19 cellular contexts compared by ENCODE assay signal in the genomic region with DNA sequence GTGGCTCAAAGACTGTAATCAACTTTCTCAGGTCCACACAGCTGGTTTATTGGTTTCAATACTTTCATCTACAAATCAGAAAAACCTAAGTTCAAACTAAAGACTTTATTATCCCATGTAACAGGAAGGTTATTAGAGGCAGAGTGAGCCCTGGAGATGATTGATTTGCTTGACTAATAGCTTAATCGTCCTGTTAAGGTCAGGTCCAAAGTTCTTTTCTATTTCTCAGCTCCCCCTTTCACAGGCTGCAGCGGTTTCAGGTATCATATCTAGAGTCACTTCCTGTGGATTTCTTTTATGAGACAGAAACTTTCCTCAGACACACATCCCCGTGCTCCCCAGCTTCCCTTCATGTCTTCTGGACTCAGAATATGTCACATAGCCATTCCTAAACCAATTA.
DNase-seq lines count a peak whose midpoint lies in the region; ATAC-seq and TF ChIP-seq lines count a peak whose summit lies in the region.
"Had no signal": no experiment of that assay in that cellular context is flagged by ENCODE, and none has a peak within 500 bp of the region (broad histone marks: within the 10 kb centered on the region; RNA-seq: fewer than 3 reads in every experiment).

No MANE protein-coding gene starts in this region.

- intact Hi-C loops in body of pancreas (cut with DNase I): no loop called here
- intact Hi-C loops in tibial artery (cut with DNase I; ENCODE audit: low total_unique reads): no loop called here

- DNase-seq in HT-29 (ENCODE audit: low spot score): peak; percentile 51
- DNase-seq in body of pancreas: no peak
- DNase-seq in progenitor cell of endocrine pancreas (ENCODE audit: low spot score, unreplicated experiment): no peak
- DNase-seq in DMS 273 treated with DMSO at 0.1 percent for 48 hours (lab: John Stamatoyannopoulos, UW): no peak
- DNase-seq in DMS114 treated with DMSO at 0.1 percent for 48 hours (lab: John Stamatoyannopoulos, UW; ENCODE audit: unreplicated experiment): no peak
- no peak for DNase-seq in tibial artery
- DNase-seq: ACHN; CD4-positive, CD25-positive, alpha-beta regulatory T cell; DMS153; DMS79 treated with DMSO at 0.1 percent for 48 hours; EL; H7; IMR-90; KBM-7 had no signal

- TF ChIP-seq CTCF in body of pancreas (IDR thresholded peaks at IDR 0.05) (no peak), progenitor cell of endocrine pancreas (IDR thresholded peaks at IDR 0.05; ENCODE audit: unreplicated experiment) (no peak), tibial artery (IDR thresholded peaks at IDR 0.05) (no peak)

- H3K27me3 ChIP-seq in body of pancreas (no peaks in the 10 kb centered on the region), tibial artery (no peaks in the 10 kb centered on the region)
- H3K27me3 ChIP-seq: BLaER1 treated with 17β-estradiol and CSF1 and Interleukin-3, amounts not matched to agents 10 nM and 100 nM had no signal

- peaks cover 11% of the 10 kb centered on the region for H3K4me1 Mint-ChIP-seq in progenitor cell of endocrine pancreas (ENCODE audit: low read depth)
- H3K4me1 Mint-ChIP-seq: CD4-positive, CD25-positive, alpha-beta regulatory T cell had no signal

- H3K4me1 ChIP-seq in body of pancreas (peaks cover 6% of the 10 kb centered on the region), tibial artery (no peaks in the 10 kb centered on the region)
- H3K4me1 ChIP-seq: BLaER1 treated with 17β-estradiol and CSF1 and Interleukin-3, amounts not matched to agents 10 nM and 100 nM had no signal

- H3K9me3 Mint-ChIP-seq in progenitor cell of endocrine pancreas (ENCODE audit: low read depth): no peaks in the 10 kb centered on the region
- H3K9me3 Mint-ChIP-seq: GM23338 had no signal

- H3K36me3 ChIP-seq in body of pancreas (replicated peaks in 1 of 2; ENCODE audit: insufficient read depth in 1 of 2, low read depth in 2 of 2) (no peaks in the 10 kb centered on the region), tibial artery (no peaks in the 10 kb centered on the region)
- H3K36me3 ChIP-seq: BLaER1 treated with 17β-estradiol and CSF1 and Interleukin-3, amounts not matched to agents 10 nM and 100 nM had no signal

- peak; percentile 75 for ATAC-seq in GM18511 (IDR thresholded peaks at IDR 0.05; ENCODE audit: unreplicated experiment)
- ATAC-seq in body of pancreas: peak; percentile 33
- no peak for ATAC-seq in HG02588 (IDR thresholded peaks at IDR 0.05; ENCODE audit: unreplicated experiment)
- ATAC-seq: GM23338 had no signal

- TF ChIP-seq POLR2A in body of pancreas (IDR thresholded peaks at IDR 0.05): no peak

- no peaks in the 10 kb centered on the region for H3K36me3 Mint-ChIP-seq in progenitor cell of endocrine pancreas (ENCODE audit: insufficient read depth)
- H3K36me3 Mint-ChIP-seq: CD4-positive, CD25-positive, alpha-beta regulatory T cell had no signal

- H3K4me3 ChIP-seq in body of pancreas: no peak overlapping the region
- H3K4me3 ChIP-seq in tibial artery: no peak overlapping the region
- H3K4me3 ChIP-seq: BLaER1 treated with 17β-estradiol and CSF1 and Interleukin-3, amounts not matched to agents 10 nM and 100 nM; GM23338 had no signal

- no peak overlapping the region for H3K4me3 Mint-ChIP-seq in progenitor cell of endocrine pancreas (ENCODE audit: low read depth)
- H3K4me3 Mint-ChIP-seq: CD4-positive, CD25-positive, alpha-beta regulatory T cell; GM23338 had no signal

- no peaks in the 10 kb centered on the region for H3K9me3 ChIP-seq in body of pancreas
- no peaks in the 10 kb centered on the region for H3K9me3 ChIP-seq in tibial artery
- H3K9me3 ChIP-seq: BLaER1 treated with 17β-estradiol and CSF1 and Interleukin-3, amounts not matched to agents 10 nM and 100 nM had no signal

- WGBS in body of pancreas, 2 donors: 28 to 33% methylated on average over 3 of the region's 3 CpGs

- no peaks in the 10 kb centered on the region for H3K27me3 Mint-ChIP-seq in progenitor cell of endocrine pancreas

- peak overlapping the region; percentile 79 for H3K27ac Mint-ChIP-seq in progenitor cell of endocrine pancreas
- H3K27ac Mint-ChIP-seq: CD4-positive, CD25-positive, alpha-beta regulatory T cell; GM23338 had no signal

- no peak overlapping the region for H3K27ac ChIP-seq in body of pancreas
- no peak overlapping the region for H3K27ac ChIP-seq in tibial artery
- H3K27ac ChIP-seq: BLaER1 treated with 17β-estradiol and CSF1 and Interleukin-3, amounts not matched to agents 10 nM and 100 nM; HL-60 had no signal
